In genomic region chr6:115984809-115985208, GRCh38 we compare ENCODE assay signal across 27 cellular contexts.
"Had no signal": no experiment of that assay in that cellular context is flagged by ENCODE, and none has a peak within 500 bp of the region (broad histone marks: within the 10 kb centered on the region; RNA-seq: fewer than 3 reads in every experiment).

No MANE protein-coding gene starts in this region.

- H3K9me3 ChIP-seq: stomach, suprapubic skin, testis, thoracic aorta, thyroid gland, tibial artery, tibial nerve, transverse colon, upper lobe of left lung, upper lobe of right lung, uterus, vagina had no signal

- H3K27ac ChIP-seq: stomach, suprapubic skin, testis, thoracic aorta, thyroid gland, tibial artery, tibial nerve, transverse colon, upper lobe of left lung, upper lobe of right lung, uterus, vagina had no signal

- H3K4me1 ChIP-seq: stomach, suprapubic skin, testis, thyroid gland, tibial nerve, transverse colon, upper lobe of left lung, upper lobe of right lung, uterus, vagina had no signal

- H3K27me3 ChIP-seq: stomach, suprapubic skin, testis, thyroid gland, tibial artery, tibial nerve, transverse colon, upper lobe of left lung, upper lobe of right lung, uterus, vagina had no signal

- ATAC-seq: stimulated activated effector memory CD8-positive, alpha-beta T cell treated with anti-CD3 and anti-CD28 coated beads, Interleukin-12 subunit alpha, Interleukin-12 subunit beta, amount 100 ng/mL, for 72 hours; stimulated activated memory B cell treated with anti-CD40 and anti-IgM and Interleukin-4, amounts not matched to agents 10 μg/mL and 1 μg/mL and 100 μg/mL, for 72 hours; stimulated activated naive B cell treated with anti-CD40 and anti-IgM and Interleukin-4, amounts not matched to agents 10 μg/mL and 1 μg/mL and 100 μg/mL, for 72 hours; stimulated activated naive CD8-positive, alpha-beta T cell treated with anti-CD3 and anti-CD28 coated beads, Interleukin-15, amount 100 ng/mL, for 72 hours; stimulated activated naive CD8-positive, alpha-beta T cell treated with anti-CD3 and anti-CD28 coated beads, Interleukin-15, Interleukin-2, amounts not matched to agents 100 U/mL and 50 U/mL, for 24 hours; upper lobe of right lung had no signal

- FAIRE-seq: urothelium cell line had no signal

- DNase-seq: stimulated activated CD4-positive, alpha-beta T cell treated with anti-CD3 and anti-CD28 coated beads, Interleukin-2, amount 100 ng/mL, for 48 hours; stimulated activated CD4-positive, alpha-beta T cell treated with anti-CD3 and anti-CD28 coated beads, Interleukin-4, amount 100 ng/mL, for 1 hour; stimulated activated CD4-positive, alpha-beta T cell treated with anti-CD3 and anti-CD28 coated beads, Interleukin-4, amount 100 ng/mL, for 24 hours; stimulated activated CD4-positive, alpha-beta T cell treated with anti-CD3 and anti-CD28 coated beads, Interleukin-4, amount 100 ng/mL, for 4 hours; stimulated activated CD8-positive, alpha-beta memory T cell treated with anti-CD3 and anti-CD28 coated beads, Interleukin-4, amount 100 ng/mL, for 48 hours; stimulated activated naive B cell treated with anti-CD40 and anti-IgM and Interleukin-4, amounts not matched to agents 10 μg/mL and 1 μg/mL and 100 μg/mL, for 72 hours; stimulated activated naive CD4-positive, alpha-beta T cell; stimulated activated naive CD4-positive, alpha-beta T cell treated with Interleukin-2 at 50 U/mL for 16 hours; stimulated activated naive CD8-positive, alpha-beta T cell treated with anti-CD3 and anti-CD28 coated beads, Interleukin-15, amount 100 ng/mL, for 72 hours; stimulated activated naive CD8-positive, alpha-beta T cell treated with anti-CD3 and anti-CD28 coated beads, Interleukin-15, Interleukin-2, amounts not matched to agents 100 U/mL and 50 U/mL, for 24 hours; stomach; substantia nigra; testis; thyroid gland; tibial artery; transverse colon; trophoblast cell; upper lobe of left lung; upper lobe of right lung; uterus had no signal

- H3K4me3 ChIP-seq: stomach, suprapubic skin, testis, thoracic aorta, thyroid gland, tibial artery, tibial nerve, transverse colon, upper lobe of left lung, upper lobe of right lung, uterus, vagina had no signal

- H3K36me3 ChIP-seq: stomach, suprapubic skin, thoracic aorta, thyroid gland, tibial artery, tibial nerve, transverse colon, upper lobe of left lung, upper lobe of right lung, uterus, vagina had no signal
